Comparison of ENCODE assay signal across 17 cellular contexts in the genomic region with DNA sequence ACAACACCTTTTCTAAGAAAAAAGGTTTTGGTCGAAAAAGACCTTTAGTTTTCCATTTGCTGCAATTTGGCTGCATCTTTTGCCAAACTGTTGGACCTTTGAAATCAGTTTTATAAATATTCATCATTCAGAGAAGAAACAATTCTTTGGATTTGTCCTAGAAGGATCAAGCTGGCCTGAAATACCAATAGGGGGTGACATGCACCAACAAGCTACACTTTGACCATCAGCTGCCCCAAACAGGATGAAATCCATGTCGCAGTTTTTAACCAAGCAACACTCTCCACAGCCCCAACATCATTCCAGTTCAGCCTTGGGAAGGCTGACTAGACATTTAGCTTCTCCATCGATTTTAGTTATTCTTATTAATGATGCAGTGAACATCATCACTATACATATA. TPM values are rescaled to one million over a fixed set of nuclear protein-coding genes. Genes with fewer than 3 reads are reported as not detected.
A peak's percentile ranks its signal among the peaks of the same experiment; 100 is the strongest.
DNase-seq lines count a peak whose midpoint lies in the region; ATAC-seq and TF ChIP-seq lines count a peak whose summit lies in the region.
"Had no signal": no experiment of that assay in that cellular context is flagged by ENCODE, and none has a peak within 500 bp of the region (broad histone marks: within the 10 kb centered on the region; RNA-seq: fewer than 3 reads in every experiment).

No MANE protein-coding gene starts in this region.

- H3K27ac ChIP-seq in left ventricle myocardium inferior (replicated peaks) (no peak overlapping the region), foreskin keratinocyte (no peak overlapping the region)
- H3K27ac ChIP-seq: neutrophil, SJSA1, skin epidermis had no signal

- TF ChIP-seq CTCF in left ventricle myocardium inferior (IDR thresholded peaks at IDR 0.05; ENCODE audit: borderline replicate concordance): peak; percentile 22
- peak; percentile 30 for TF ChIP-seq CTCF in foreskin keratinocyte (conservative IDR thresholded peaks at IDR 0.05)
- TF ChIP-seq CTCF in natural killer cell (IDR thresholded peaks at IDR 0.05): no peak

- intact Hi-C loops in left ventricle myocardium inferior (cut with micrococcal nuclease): no loop called here
- intact Hi-C loops in Right ventricle myocardium inferior (cut with DNase I): no loop called here
- intact Hi-C loops in natural killer cell (cut with micrococcal nuclease): no loop called here

- ATAC-seq in Right ventricle myocardium inferior (no peak), SK-N-SH treated with all-trans-retinoic acid at 6 μM for 48 hours (0 out of 3 replicates have a peak, but pooled peaks have one; percentile 36), foreskin keratinocyte (no peak), HG02938 (IDR thresholded peaks at IDR 0.05; ENCODE audit: unreplicated experiment) (no peak), GM18517 (IDR thresholded peaks at IDR 0.05; ENCODE audit: unreplicated experiment) (no peak), natural killer cell (no peak)

- no peak overlapping the region for H3K4me3 ChIP-seq in left ventricle myocardium inferior
- H3K4me3 ChIP-seq: SJSA1, skin epidermis had no signal

- H3K36me3 Mint-ChIP-seq in natural killer cell: no peaks in the 10 kb centered on the region

- H3K27ac Mint-ChIP-seq in natural killer cell: no peak overlapping the region
- H3K27ac Mint-ChIP-seq: activated CD4-positive, alpha-beta T cell treated with anti-CD3 and anti-CD28 coated beads, Interleukin-2, amount 10 ng/mL, durations not matched to agents 7 days and 5 days; mesothelial cell of epicardium had no signal

- H3K27me3 ChIP-seq in left ventricle myocardium inferior (ENCODE audit: low read depth) (no peaks in the 10 kb centered on the region), foreskin keratinocyte (no peaks in the 10 kb centered on the region)
- H3K27me3 ChIP-seq: neutrophil, SJSA1 had no signal

- no peak overlapping the region for H3K4me3 Mint-ChIP-seq in natural killer cell
- H3K4me3 Mint-ChIP-seq: activated CD4-positive, alpha-beta T cell treated with anti-CD3 and anti-CD28 coated beads, Interleukin-2, amount 10 ng/mL, durations not matched to agents 7 days and 5 days; mesothelial cell of epicardium had no signal

- DNase-seq in left ventricle myocardium inferior: no peak
- no peak for DNase-seq in Right ventricle myocardium inferior (ENCODE audit: missing footprints)
- DNase-seq in foreskin keratinocyte: no peak
- DNase-seq in germinal center (ENCODE audit: low spot score): no peak
- no peak for DNase-seq in natural killer cell
- DNase-seq: ACHN; activated CD4-positive, alpha-beta T cell treated with anti-CD3 and anti-CD28 coated beads, Interleukin-2, amount 10 ng/mL, durations not matched to agents 7 days and 5 days; Caco-2; cerebellar nuclear complex; NCI-H146 had no signal

- no peaks in the 10 kb centered on the region for H3K27me3 Mint-ChIP-seq in natural killer cell (ENCODE audit: low read depth in 2 of 2)
- H3K27me3 Mint-ChIP-seq: activated CD4-positive, alpha-beta T cell treated with anti-CD3 and anti-CD28 coated beads, Interleukin-2, amount 10 ng/mL, durations not matched to agents 7 days and 5 days had no signal

- H3K9me3 ChIP-seq in left ventricle myocardium inferior (replicated peaks): no peaks in the 10 kb centered on the region
- H3K9me3 ChIP-seq: Caco-2, neutrophil, SJSA1 had no signal

- H3K4me1 Mint-ChIP-seq in natural killer cell: peaks cover 0 to 5% of the 10 kb centered on the region in 2 donors

- H3K36me3 ChIP-seq in left ventricle myocardium inferior: peaks cover 12% of the 10 kb centered on the region

- H3K4me1 ChIP-seq in left ventricle myocardium inferior (no peaks in the 10 kb centered on the region), foreskin keratinocyte (peaks cover 9% of the 10 kb centered on the region)
- H3K4me1 ChIP-seq: SJSA1 had no signal

- H3K9me3 Mint-ChIP-seq in natural killer cell: no peaks in the 10 kb centered on the region
- H3K9me3 Mint-ChIP-seq: activated CD4-positive, alpha-beta T cell treated with anti-CD3 and anti-CD28 coated beads, Interleukin-2, amount 10 ng/mL, durations not matched to agents 7 days and 5 days; mesothelial cell of epicardium had no signal

TF ChIP-seq in SK-N-SH treated with all-trans-retinoic acid at 6 μM for 48 hours, 23 proteins besides CTCF, POLR2A, EP300 and RAD21:
- TF ChIP-seq ZFP3 (CRISPR knock-in tag; IDR thresholded peaks at IDR 0.05): no peak
- TF ChIP-seq SNAI2 (CRISPR knock-in tag; IDR thresholded peaks at IDR 0.05): no peak

RNA-seq across cellular contexts. Expression of a gene that starts 9.8 kb away (rescaled TPM):
- total RNA-seq in left ventricle myocardium inferior (915 TPM), Right ventricle myocardium inferior (1,001 TPM), foreskin keratinocyte (2,112 and 2,154 TPM in 2 replicates), natural killer cell (1,000 to 10,000 TPM; 1,116 to 1,338 (median 1,291) TPM)
- polyA plus RNA-seq in foreskin keratinocyte: 3,005 and 3,026 TPM in 2 replicates

RNA-seq across cellular contexts. Expression of a gene that starts 9.9 kb away (rescaled TPM):
- total RNA-seq in left ventricle myocardium inferior: 20.8 TPM
- 20.3 TPM for total RNA-seq in Right ventricle myocardium inferior
- 7.5 and 9.1 TPM in 2 replicates for total RNA-seq in foreskin keratinocyte
- polyA plus RNA-seq in foreskin keratinocyte: 4.9 and 7.0 TPM in 2 replicates
- 1 to 10 TPM; 2.2 to 3.3 (median 2.8) TPM for total RNA-seq in natural killer cell

RNA-seq across cellular contexts. Expression of a gene that starts 18.4 kb away (rescaled TPM):
- total RNA-seq in left ventricle myocardium inferior (43.5 TPM), Right ventricle myocardium inferior (44.5 TPM), foreskin keratinocyte (17.5 and 19.9 TPM in 2 replicates), natural killer cell (10 to 100 TPM; 72.5 to 94.2 (median 92.1) TPM)
- 3.7 and 5.5 TPM in 2 replicates for polyA plus RNA-seq in foreskin keratinocyte
